8 cellular contexts compared by ENCODE assay signal in genomic region chr12:38906482-38907170, GRCh38. TPM values are rescaled to one million over a fixed set of nuclear protein-coding genes. Genes with fewer than 3 reads are reported as not detected.
DNase-seq lines count a peak whose midpoint lies in the region; ATAC-seq, FAIRE-seq and TF ChIP-seq lines count a peak whose summit lies in the region.

No MANE protein-coding gene starts in this region.

- H3K9ac ChIP-seq in K562 (ENCODE audit: insufficient read depth in 1 of 2, low read depth in 2 of 2, low read length in 2 of 2): peak overlapping the region; percentile 53 to 92

- ATAC-seq in K562 (peak; percentile 89), sciatic nerve (peak; percentile 89)

- DNase-seq in GOT3 (lab: John Stamatoyannopoulos, UW) (peak; percentile 97), T-helper 9 cell (peak; percentile 45), K562 (ENCODE audit: extremely low read depth in 1 of 4, low spot score in 3 of 4) (peak; percentile 54 to 83 (median 67)), sciatic nerve (ENCODE audit: low spot score) (peak; percentile 94), NCI-H187 (lab: John Stamatoyannopoulos, UW) (no peak)

- no peak for TF ChIP-seq EP300 in K562 (IDR thresholded peaks at IDR 0.05; ENCODE audit: low read length)

- H3K9me1 ChIP-seq in K562 (ENCODE audit: control insufficient read depth, insufficient read depth, low read length): no peaks in the 10 kb centered on the region

- peak overlapping the region; percentile 58 for H3K4me3 ChIP-seq in K562
- peak overlapping the region; percentile 62 for H3K4me3 ChIP-seq in iPS-11a (ENCODE audit: low read depth, low read length)

- peak overlapping the region; percentile 81 for H3K4me2 ChIP-seq in K562 (ENCODE audit: insufficient read depth, low read length)

- WGBS in K562 (ENCODE audit: insufficient coverage, low coverage, missing lambda C conversion rate): under 1% methylated on average over 34 of the region's 36 CpGs

- H3K27me3 ChIP-seq in K562 (ENCODE audit: control insufficient read depth in 2 of 2, insufficient read depth in 2 of 2, low read length in 2 of 2): no peaks in the 10 kb centered on the region

- peak overlapping the region; percentile 70; the same call in 1 of the 3 replicates for H3K27ac ChIP-seq in K562 (ENCODE audit: extremely low read depth, low read depth, low read length)

- FAIRE-seq in K562 (lab: Jason Lieb, UNC): no peak

- in situ Hi-C loops in K562 (cut with MboI): no loop called here

- no peaks in the 10 kb centered on the region; the same call in 2 of the 3 replicates for H3K36me3 ChIP-seq in K562 (ENCODE audit: control insufficient read depth, insufficient read depth, low read length)

- CTCF ChIA-PET in K562 (lab: Yijun Ruan, JAX; ENCODE audit: low intra/inter-chr PET ratio): interaction anchor here (1.3 kb wide), 1 partner anchor 367 kb away, joined by 8 read pairs; no protein-coding TSS in a partner anchor

- TF ChIP-seq CTCF in LNCAP (IDR thresholded peaks at IDR 0.05) (peak; percentile 90), K562 (IDR thresholded peaks at IDR 0.05 in 2 of 3, conservative IDR thresholded peaks at IDR 0.05 in 1 of 3; ENCODE audit: insufficient read depth in 2 of 3, low read depth in 1 of 3, low read length in 3 of 3) (peak; percentile 61 to 77 (median 77))

- peak; percentile 60 to 68 for TF ChIP-seq RAD21 in K562 (CRISPR knock-in tag; conservative IDR thresholded peaks at IDR 0.05 in 1 of 2, IDR thresholded peaks at IDR 0.05 in 1 of 2)

- TF ChIP-seq POLR2A in GM10847 (IDR thresholded peaks at IDR 0.05; ENCODE audit: extremely low read depth, insufficient read length) (peak; percentile 36), K562 (conservative IDR thresholded peaks at IDR 0.05) (no peak)

- H3K79me2 ChIP-seq in K562 (ENCODE audit: control insufficient read depth, insufficient read depth, low read length): peaks cover 10% of the 10 kb centered on the region; the same call in 2 of the 3 replicates

- H3K4me1 ChIP-seq in K562 (replicated peaks in 1 of 2; ENCODE audit: control insufficient read depth in 2 of 2, insufficient read depth in 2 of 2, low read length in 2 of 2): peaks cover 0 to 17% of the 10 kb centered on the region in 2 experiments; a peak in 3 of 5 replicates

- intact Hi-C loops in K562 (cut with micrococcal nuclease) (loop anchor here (10.0 kb wide), 1 partner anchor 368 kb away; no protein-coding TSS in a partner anchor), sciatic nerve (cut with DNase I) (no loop called here)

- BruUV-seq in K562 (replicated peaks; lab: Mats Ljungman, UMichigan): no TSS peak

- POLR2A ChIA-PET in K562 (lab: Yijun Ruan, JAX): interaction anchor here (0.6 to 0.7 kb wide), 3 partner anchors 32 to 293 kb away, joined by 3 read pairs; no protein-coding TSS in a partner anchor

- H3K9me3 ChIP-seq in K562 (replicated peaks; ENCODE audit: control insufficient read depth, insufficient read depth, low read depth, low read length): no peaks in the 10 kb centered on the region

- peak overlapping the region; percentile 81 for H2AFZ ChIP-seq in K562 (ENCODE audit: low read depth, low read length)

- H4K20me1 ChIP-seq in K562 (replicated peaks; ENCODE audit: control insufficient read depth, insufficient read depth, low read length): no peaks in the 10 kb centered on the region

TF ChIP-seq in K562, 482 proteins besides CTCF, POLR2A, EP300 and RAD21 (continues in another document):
- TF ChIP-seq CXXC5 (CRISPR knock-in tag; IDR thresholded peaks at IDR 0.05) (peak; percentile 55), RB1 (IDR thresholded peaks at IDR 0.05; ENCODE audit: low read depth) (peak; percentile 47; the same call in 1 of the 2 replicates), MAZ (CRISPR knock-in tag; conservative IDR thresholded peaks at IDR 0.05 in 1 of 2, IDR thresholded peaks at IDR 0.05 in 1 of 2) (peak; percentile 47 to 80), ARID1B (IDR thresholded peaks at IDR 0.05) (no peak), XRCC5 (IDR thresholded peaks at IDR 0.05; ENCODE audit: low read depth, low read length) (0 out of 2 replicates have a peak, but pooled peaks have one; percentile 64), GABPA (tag; conservative IDR thresholded peaks at IDR 0.05; ENCODE audit: low read depth) (0 out of 2 replicates have a peak, but pooled peaks have one; percentile 29), ATF3 (IDR thresholded peaks at IDR 0.05) (0 out of 2 replicates have a peak, but pooled peaks have one; percentile 17), ATF3 (CRISPR knock-in tag; conservative IDR thresholded peaks at IDR 0.05) (no peak), STAT5B (CRISPR knock-in tag; IDR thresholded peaks at IDR 0.05) (no peak), ELF1 (tag; IDR thresholded peaks at IDR 0.05) (no peak), TFAP4 (CRISPR knock-in tag; IDR thresholded peaks at IDR 0.05; ENCODE audit: borderline replicate concordance) (peak; percentile 93), VEZF1 (CRISPR knock-in tag; IDR thresholded peaks at IDR 0.05) (peak; percentile 64), MXI1 (IDR thresholded peaks at IDR 0.05; ENCODE audit: low read depth, low read length) (no peak)
- TF ChIP-seq, protein P1, sequence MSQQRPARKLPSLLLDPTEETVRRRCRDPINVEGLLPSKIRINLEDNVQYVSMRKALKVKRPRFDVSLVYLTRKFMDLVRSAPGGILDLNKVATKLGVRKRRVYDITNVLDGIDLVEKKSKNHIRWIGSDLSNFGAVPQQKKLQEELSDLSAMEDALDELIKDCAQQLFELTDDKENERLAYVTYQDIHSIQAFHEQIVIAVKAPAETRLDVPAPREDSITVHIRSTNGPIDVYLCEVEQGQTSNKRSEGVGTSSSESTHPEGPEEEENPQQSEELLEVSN (IDR thresholded peaks at IDR 0.05; ENCODE audit: borderline replicate concordance in 1 of 2, extremely low read depth in 1 of 2, insufficient read depth in 1 of 2, insufficient read length in 1 of 2, low read depth in 1 of 2, low read length in 1 of 2, poor library complexity in 1 of 2, severe bottlenecking in 1 of 2): peak in 1 of 2 experiments; percentile 63
- TF ChIP-seq, protein P2, sequence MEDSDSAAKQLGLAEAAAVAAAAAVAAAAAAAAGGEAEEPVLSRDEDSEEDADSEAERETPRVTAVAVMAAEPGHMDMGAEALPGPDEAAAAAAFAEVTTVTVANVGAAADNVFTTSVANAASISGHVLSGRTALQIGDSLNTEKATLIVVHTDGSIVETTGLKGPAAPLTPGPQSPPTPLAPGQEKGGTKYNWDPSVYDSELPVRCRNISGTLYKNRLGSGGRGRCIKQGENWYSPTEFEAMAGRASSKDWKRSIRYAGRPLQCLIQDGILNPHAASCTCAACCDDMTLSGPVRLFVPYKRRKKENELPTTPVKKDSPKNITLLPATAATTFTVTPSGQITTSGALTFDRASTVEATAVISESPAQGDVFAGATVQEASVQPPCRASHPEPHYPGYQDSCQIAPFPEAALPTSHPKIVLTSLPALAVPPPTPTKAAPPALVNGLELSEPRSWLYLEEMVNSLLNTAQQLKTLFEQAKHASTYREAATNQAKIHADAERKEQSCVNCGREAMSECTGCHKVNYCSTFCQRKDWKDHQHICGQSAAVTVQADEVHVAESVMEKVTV (CRISPR knock-in tag; IDR thresholded peaks at IDR 0.05): peak; percentile 28; the same call in 1 of the 2 replicates

RNA-seq across cellular contexts. Expression of gene CPNE8, which starts 1.2 kb away (rescaled TPM):
- 2.3 and 10.3 TPM in 2 replicates for total RNA-seq in K562 (2011; cell fraction: chromatin; rRNA removed; ENCODE audit: low replicate concordance)
- 1.8 and 2.6 TPM in 2 replicates for total RNA-seq in K562 (2011; cell fraction: nucleolus; rRNA removed)
- 3.0 and 4.3 TPM in 2 replicates for total RNA-seq in K562 (2011; cell fraction: nucleoplasm; rRNA removed)
- total RNA-seq in K562 (2014; rRNA removed): 3.8 TPM in 2 replicates
- total RNA-seq in K562 (2014; rRNA removed; fragmentation: Illumina TruSeq; extraction: Trizol): 4.7 and 5.3 TPM in 2 replicates
- 5.5 and 5.9 TPM in 2 replicates for total RNA-seq in K562 (2015; rRNA removed; fragmentation: Illumina TruSeq; extraction: Trizol)
- total RNA-seq in K562 (2021): 3.4 and 3.5 TPM in 2 replicates
- polyA plus RNA-seq in K562 (2011; rRNA removed): 3.2 and 5.6 TPM in 2 replicates
- polyA plus RNA-seq in K562 (2011; cell fraction: cytosol; rRNA removed): 0.91 and 1.6 TPM in 2 replicates
- polyA plus RNA-seq in K562 (2011; cell fraction: nucleus; rRNA removed): 3.7 and 6.4 TPM in 2 replicates
- 2.1 and 3.3 TPM in 2 replicates for polyA plus RNA-seq in K562 (2012)
- polyA plus RNA-seq in K562 (2014; fragmentation: Illumina TruSeq; extraction: Trizol): 2.8 and 3.5 TPM in 2 replicates
- polyA plus RNA-seq in K562 (2014; fragmentation: Nextera tagmentation; extraction: Ambion mirVana): 1 to 10 TPM; 4.2 to 7.0 TPM
- 2.4 and 2.5 TPM in 2 replicates for polyA plus RNA-seq in K562 (2014; rRNA removed)
- polyA minus RNA-seq in K562 (2011; rRNA and poly(A)+ RNA removed): 9.1 and 9.6 TPM in 2 replicates
- 3.2 TPM in 2 replicates for polyA minus RNA-seq in K562 (2011; cell fraction: cytosol; rRNA and poly(A)+ RNA removed)
- polyA minus RNA-seq in K562 (2011; cell fraction: nucleus; rRNA and poly(A)+ RNA removed): 8.2 and 13.3 TPM in 2 replicates
- total RNA-seq in sciatic nerve: 26.6 TPM

Comparison
In these comparisons a context has a peak if more than half of its experiments do, and no peak if none do; other contexts are left out.
1. DNase-seq: peak in GOT3 (single experiment), T-helper 9 cell (single experiment), K562 (4 of 4) and sciatic nerve (single experiment); none in NCI-H187 (0 of 2).